19 cellular contexts compared by ENCODE assay signal in the genomic region with DNA sequence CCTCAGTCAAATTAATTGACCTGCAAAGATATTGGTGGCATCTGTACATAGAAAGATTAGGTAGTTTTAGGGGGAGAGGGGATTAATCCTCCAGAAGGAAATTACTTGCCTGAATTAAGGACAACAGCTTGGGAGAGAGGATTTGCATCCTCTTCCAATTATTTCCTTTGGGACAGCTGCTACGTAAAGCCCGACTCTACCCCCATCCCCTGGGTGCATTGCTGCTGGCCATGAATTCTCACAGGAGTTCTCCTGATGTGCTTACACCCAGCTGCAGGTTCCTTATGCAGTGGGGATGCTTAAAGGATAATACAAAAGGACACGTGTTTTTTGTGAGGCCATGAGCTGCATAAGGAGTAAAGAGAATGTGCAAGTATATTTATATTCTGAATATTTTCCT.
DNase-seq lines count a peak whose midpoint lies in the region; ATAC-seq and TF ChIP-seq lines count a peak whose summit lies in the region.
"Had no signal": no experiment of that assay in that cellular context is flagged by ENCODE, and none has a peak within 500 bp of the region (broad histone marks: within the 10 kb centered on the region; RNA-seq: fewer than 3 reads in every experiment).

No MANE protein-coding gene starts in this region.

- 0 out of 2 replicates have a peak, but pooled peaks cover 4% of the 10 kb centered on the region for H3F3A ChIP-seq in GM23338 (replicated peaks; ENCODE audit: low read depth)

- no peaks in the 10 kb centered on the region for H3K9me2 ChIP-seq in GM23338 (ENCODE audit: insufficient read depth)

- H3K4me3 Mint-ChIP-seq in GM23338, result no peak overlapping the region
- H3K4me3 Mint-ChIP-seq: B cell; HFFc6; T-helper 1 cell treated with Interleukin-12 subunit alpha and Interleukin-12 subunit beta and Interleukin-4 antibody, amounts not matched to agents 30 μg/mL and 1 μg/mL, for 36 hours had no signal

- H3K79me2 ChIP-seq in GM23338 (replicated peaks; ENCODE audit: insufficient read depth), result no peaks in the 10 kb centered on the region

- H3K27me3 ChIP-seq in GM23338 (ENCODE audit: insufficient read depth) (no peaks in the 10 kb centered on the region), NT2/D1 (ENCODE audit: insufficient read depth, insufficient read length) (no peaks in the 10 kb centered on the region), esophagus squamous epithelium (no peaks in the 10 kb centered on the region)

- H4K20me1 ChIP-seq in GM23338 (replicated peaks; ENCODE audit: insufficient read depth), result no peaks in the 10 kb centered on the region

- no peak for TF ChIP-seq CTCF in GM23338 (conservative IDR thresholded peaks at IDR 0.05; ENCODE audit: low read depth in 2 of 2)
- TF ChIP-seq CTCF in esophagus squamous epithelium (IDR thresholded peaks at IDR 0.05), result no peak

- DNase-seq in GM23338 (ENCODE audit: low spot score), result no peak
- peak; percentile 87 for DNase-seq in NCI-H2171 (lab: John Stamatoyannopoulos, UW)
- peak; percentile 33 for DNase-seq in NT2/D1 (ENCODE audit: low read depth, low spot score)
- no peak for DNase-seq in NOMO-1 treated with dmso at 0.1 percent for 144 hours (lab: John Stamatoyannopoulos, UW; ENCODE audit: unreplicated experiment)
- DNase-seq in NAMALWA (ENCODE audit: low spot score), result no peak
- no peak for DNase-seq in esophagus squamous epithelium (lab: John Stamatoyannopoulos, UW)
- DNase-seq: DMS153, HFFc6, NCI-H1092 treated with DMSO at 0.1 percent for 48 hours, NCI-H1436 treated with DMSO at 0.1 percent for 48 hours, NCI-H2081, NCI-H748 treated with DMSO at 0.1 percent for 48 hours, PC-3, Right ventricle myocardium superior, T1000 had no signal

- no peak overlapping the region for H3K4me3 ChIP-seq in GM23338
- no peak overlapping the region for H3K4me3 ChIP-seq in NT2/D1 (ENCODE audit: insufficient read length, low read depth)
- H3K4me3 ChIP-seq in esophagus squamous epithelium, result no peak overlapping the region
- H3K4me3 ChIP-seq: A549 had no signal

- no peak for TF ChIP-seq POLR2A in esophagus squamous epithelium (IDR thresholded peaks at IDR 0.05)

- peaks cover 8% of the 10 kb centered on the region for H3K27me3 Mint-ChIP-seq in GM23338 (ENCODE audit: insufficient read depth, low read depth, poor library complexity)
- H3K27me3 Mint-ChIP-seq: B cell had no signal

- H3K9me3 ChIP-seq in NT2/D1 (ENCODE audit: insufficient read depth, low read length) (no peaks in the 10 kb centered on the region), esophagus squamous epithelium (no peaks in the 10 kb centered on the region)
- H3K9me3 ChIP-seq: A549 had no signal

- no peak overlapping the region for H3K9ac ChIP-seq in NT2/D1 (ENCODE audit: insufficient read length, low read depth)

- WGBS in esophagus squamous epithelium, 2 donors, result 74 to 92% methylated on average over 3 of the region's 3 CpGs

- intact Hi-C loops in esophagus squamous epithelium (cut with DNase I), result no loop called here

- 0 out of 2 replicates have a peak overlapping the region, but pooled peaks have one; percentile 65 for H3K27ac Mint-ChIP-seq in GM23338
- H3K27ac Mint-ChIP-seq: B cell; HFFc6; T-helper 1 cell treated with Interleukin-12 subunit alpha and Interleukin-12 subunit beta and Interleukin-4 antibody, amounts not matched to agents 30 μg/mL and 1 μg/mL, for 36 hours had no signal

- no peaks in the 10 kb centered on the region for H3K36me3 ChIP-seq in GM23338 (ENCODE audit: insufficient read depth)
- H3K36me3 ChIP-seq in NT2/D1 (ENCODE audit: insufficient read depth, insufficient read length, low read length), result peaks cover 4% of the 10 kb centered on the region
- H3K36me3 ChIP-seq in esophagus squamous epithelium, result peaks cover 0 to 74% (median 0%) of the 10 kb centered on the region in 3 donors

- 0 out of 2 replicates have a peak overlapping the region, but pooled peaks have one; percentile 52 for H3K4me2 ChIP-seq in GM23338
- H3K4me2 ChIP-seq: A549 had no signal

- H3K9me3 Mint-ChIP-seq in GM23338, result no peaks in the 10 kb centered on the region
- H3K9me3 Mint-ChIP-seq: HFFc6; T-helper 1 cell treated with Interleukin-12 subunit alpha and Interleukin-12 subunit beta and Interleukin-4 antibody, amounts not matched to agents 30 μg/mL and 1 μg/mL, for 36 hours had no signal

- H3K4me1 ChIP-seq in GM23338 (ENCODE audit: insufficient read depth), result peaks cover 32% of the 10 kb centered on the region
- no peaks in the 10 kb centered on the region for H3K4me1 ChIP-seq in NT2/D1 (ENCODE audit: insufficient read depth, insufficient read length)
- H3K4me1 ChIP-seq in esophagus squamous epithelium, result no peaks in the 10 kb centered on the region
- H3K4me1 ChIP-seq: A549 had no signal

- H3K27ac ChIP-seq in GM23338 (ENCODE audit: low read depth) (no peak overlapping the region), esophagus squamous epithelium (no peak overlapping the region)
- H3K27ac ChIP-seq: A549 had no signal

- peaks cover 5% of the 10 kb centered on the region; the same call in 1 of the 3 replicates for H3K36me3 Mint-ChIP-seq in GM23338 (ENCODE audit: low read depth)

- H2AFZ ChIP-seq in GM23338, result no peak overlapping the region

- peaks cover 36% of the 10 kb centered on the region for H3K4me1 Mint-ChIP-seq in GM23338

- ATAC-seq in GM23338 (peak; percentile 74), GM18511 (IDR thresholded peaks at IDR 0.05; ENCODE audit: unreplicated experiment) (no peak)
- ATAC-seq: A549, PC-3 had no signal

TF ChIP-seq in GM23338, 12 proteins besides CTCF, POLR2A, EP300 and RAD21 (continues in another document):
- TF ChIP-seq EZH2 (IDR thresholded peaks at IDR 0.05; ENCODE audit: low read depth, unreplicated experiment) (no peak), CREB1 (CRISPR knock-in tag; IDR thresholded peaks at IDR 0.05; ENCODE audit: low read depth) (no peak), POLR2AphosphoS5 (IDR thresholded peaks at IDR 0.05; ENCODE audit: low read depth) (no peak), NANOG (IDR thresholded peaks at IDR 0.05; ENCODE audit: borderline replicate concordance) (no peak), STAT1 (IDR thresholded peaks at IDR 0.05; ENCODE audit: unreplicated experiment) (no peak), ZNF331 (CRISPR knock-in tag; IDR thresholded peaks at IDR 0.05; ENCODE audit: low read depth) (no peak)
- TF ChIP-seq, protein P1, sequence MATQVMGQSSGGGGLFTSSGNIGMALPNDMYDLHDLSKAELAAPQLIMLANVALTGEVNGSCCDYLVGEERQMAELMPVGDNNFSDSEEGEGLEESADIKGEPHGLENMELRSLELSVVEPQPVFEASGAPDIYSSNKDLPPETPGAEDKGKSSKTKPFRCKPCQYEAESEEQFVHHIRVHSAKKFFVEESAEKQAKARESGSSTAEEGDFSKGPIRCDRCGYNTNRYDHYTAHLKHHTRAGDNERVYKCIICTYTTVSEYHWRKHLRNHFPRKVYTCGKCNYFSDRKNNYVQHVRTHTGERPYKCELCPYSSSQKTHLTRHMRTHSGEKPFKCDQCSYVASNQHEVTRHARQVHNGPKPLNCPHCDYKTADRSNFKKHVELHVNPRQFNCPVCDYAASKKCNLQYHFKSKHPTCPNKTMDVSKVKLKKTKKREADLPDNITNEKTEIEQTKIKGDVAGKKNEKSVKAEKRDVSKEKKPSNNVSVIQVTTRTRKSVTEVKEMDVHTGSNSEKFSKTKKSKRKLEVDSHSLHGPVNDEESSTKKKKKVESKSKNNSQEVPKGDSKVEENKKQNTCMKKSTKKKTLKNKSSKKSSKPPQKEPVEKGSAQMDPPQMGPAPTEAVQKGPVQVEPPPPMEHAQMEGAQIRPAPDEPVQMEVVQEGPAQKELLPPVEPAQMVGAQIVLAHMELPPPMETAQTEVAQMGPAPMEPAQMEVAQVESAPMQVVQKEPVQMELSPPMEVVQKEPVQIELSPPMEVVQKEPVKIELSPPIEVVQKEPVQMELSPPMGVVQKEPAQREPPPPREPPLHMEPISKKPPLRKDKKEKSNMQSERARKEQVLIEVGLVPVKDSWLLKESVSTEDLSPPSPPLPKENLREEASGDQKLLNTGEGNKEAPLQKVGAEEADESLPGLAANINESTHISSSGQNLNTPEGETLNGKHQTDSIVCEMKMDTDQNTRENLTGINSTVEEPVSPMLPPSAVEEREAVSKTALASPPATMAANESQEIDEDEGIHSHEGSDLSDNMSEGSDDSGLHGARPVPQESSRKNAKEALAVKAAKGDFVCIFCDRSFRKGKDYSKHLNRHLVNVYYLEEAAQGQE (IDR thresholded peaks at IDR 0.05; ENCODE audit: unreplicated experiment), result no peak

Comparison
In these comparisons a context has a peak if more than half of its experiments do, and no peak if none do; other contexts are left out.
1. DNase-seq: peak in NCI-H2171 (single experiment) and NT2/D1 (single experiment); none in GM23338 (single experiment), NOMO-1 treated with dmso at 0.1 percent for 144 hours (single experiment), NAMALWA (single experiment) and esophagus squamous epithelium (single experiment).